In the genomic region with DNA sequence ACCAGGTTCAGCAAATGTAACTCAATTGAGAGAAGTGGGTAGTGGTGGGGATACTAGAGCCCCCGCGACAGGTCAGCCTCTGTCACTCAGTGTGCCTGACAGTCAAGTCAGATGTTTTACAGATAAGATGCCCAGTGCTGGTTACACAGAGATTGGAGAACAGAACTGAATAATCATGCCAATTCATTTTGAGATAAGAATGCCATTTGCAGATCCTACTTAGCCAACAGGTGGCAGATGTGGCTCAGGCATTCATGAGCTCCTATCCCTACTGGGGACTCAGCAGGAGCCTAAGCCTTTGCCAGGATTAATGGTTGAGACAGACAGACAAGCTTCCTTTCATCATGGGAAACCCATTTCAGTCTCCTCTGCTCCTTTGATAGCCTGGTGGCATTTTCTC, we compare ENCODE assay signal across 10 cellular contexts.
DNase-seq lines count a peak whose midpoint lies in the region; ATAC-seq and TF ChIP-seq lines count a peak whose summit lies in the region.
"Had no signal": no experiment of that assay in that cellular context is flagged by ENCODE, and none has a peak within 500 bp of the region (broad histone marks: within the 10 kb centered on the region; RNA-seq: fewer than 3 reads in every experiment).

No MANE protein-coding gene starts in this region.

- peak; percentile 24; the same call in 1 of the 2 replicates for TF ChIP-seq CTCF in AG10803 (conservative IDR thresholded peaks at IDR 0.05; ENCODE audit: low read length)
- peak; percentile 14 for TF ChIP-seq CTCF in HL-60 (IDR thresholded peaks at IDR 0.05; ENCODE audit: insufficient read depth, low read length)
- peak in 7 of 9 donors; percentile 14 to 37 (median 33) for TF ChIP-seq CTCF in heart right ventricle (IDR thresholded peaks at IDR 0.05)

- H3K4me3 ChIP-seq in AG10803 (ENCODE audit: low read length) (no peak overlapping the region), HL-60 (replicated peaks; ENCODE audit: insufficient read depth, low read length) (no peak overlapping the region), SJCRH30 (no peak overlapping the region), heart right ventricle (no peak overlapping the region)
- H3K4me3 ChIP-seq: lung had no signal

- intact Hi-C loops in heart right ventricle (cut with DNase I): loop anchor here in 2 of 10 donors (10.0 kb wide), 1 partner anchor 61 kb away; no protein-coding TSS in a partner anchor

- 27 to 38% methylated on average over 2 of the region's 2 CpGs for WGBS in heart right ventricle, 2 donors

- H3K36me3 ChIP-seq in SJCRH30 (no peaks in the 10 kb centered on the region), heart right ventricle (peaks cover 0 to 13% (median 0%) of the 10 kb centered on the region in 9 donors)

- DNase-seq in AG10803 (ENCODE audit: low read depth): peak; percentile 29
- DNase-seq in HL-60 (ENCODE audit: low read depth in 1 of 2, low spot score in 1 of 2): peak in 1 of 2 experiments; percentile 53
- peak; percentile 50 to 69 for DNase-seq in SJCRH30
- DNase-seq in heart right ventricle: no peak
- no peak for DNase-seq in NCI-H187 (lab: John Stamatoyannopoulos, UW)
- DNase-seq: stimulated activated naive CD8-positive, alpha-beta T cell treated with anti-CD3 and anti-CD28 coated beads, Interleukin-15, amount 100 ng/mL, for 72 hours had no signal

- H3K9me3 ChIP-seq in SJCRH30 (replicated peaks) (no peaks in the 10 kb centered on the region), heart right ventricle (no peaks in the 10 kb centered on the region)

- H3K27me3 ChIP-seq in HL-60 (ENCODE audit: insufficient read depth, poor library complexity, severe bottlenecking): no peaks in the 10 kb centered on the region
- H3K27me3 ChIP-seq in SJCRH30: no peaks in the 10 kb centered on the region
- H3K27me3 ChIP-seq in heart right ventricle: no peaks in the 10 kb centered on the region

- H3K27ac ChIP-seq in HL-60 (replicated peaks): no peak overlapping the region
- H3K27ac ChIP-seq in SJCRH30: no peak overlapping the region
- no peak overlapping the region for H3K27ac ChIP-seq in heart right ventricle

- peak in 1 of 8 donors; percentile 34 for ATAC-seq in heart right ventricle
- no peak for ATAC-seq in HG03135 (IDR thresholded peaks at IDR 0.05; ENCODE audit: unreplicated experiment)
- ATAC-seq in GM18873 (IDR thresholded peaks at IDR 0.05; ENCODE audit: low FRiP score, unreplicated experiment): no peak
- no peak for ATAC-seq in activated CD4-positive, CD25-positive, alpha-beta regulatory T cell treated with anti-CD3 and anti-CD28 coated beads, Interleukin-2, amount 50 U/mL, for 24 hours
- ATAC-seq: stimulated activated naive CD8-positive, alpha-beta T cell treated with anti-CD3 and anti-CD28 coated beads, Interleukin-15, amount 100 ng/mL, for 72 hours had no signal

- H3K4me1 ChIP-seq in SJCRH30: peaks cover 16% of the 10 kb centered on the region
- H3K4me1 ChIP-seq in heart right ventricle: no peaks in the 10 kb centered on the region

Comparison
In these comparisons a context has a peak if more than half of its experiments do, and no peak if none do; other contexts are left out.
1. DNase-seq: peak in AG10803 (single experiment) and SJCRH30 (2 of 2); none in heart right ventricle (0 of 2) and NCI-H187 (0 of 2).
2. Peak in every context shown above with its lines, with median percentiles within 50 percentile points of each other: CTCF ChIP-seq.